14 cellular contexts compared by ENCODE assay signal in genomic region chr16:81403208-81403600, GRCh38. TPM values are rescaled to one million over a fixed set of nuclear protein-coding genes. Genes with fewer than 3 reads are reported as not detected.
A peak's percentile ranks its signal among the peaks of the same experiment; 100 is the strongest.
DNase-seq lines count a peak whose midpoint lies in the region; ATAC-seq, FAIRE-seq and TF ChIP-seq lines count a peak whose summit lies in the region.
"Had no signal": no experiment of that assay in that cellular context is flagged by ENCODE, and none has a peak within 500 bp of the region (broad histone marks: within the 10 kb centered on the region; RNA-seq: fewer than 3 reads in every experiment).

No MANE protein-coding gene starts in this region.

- H3K4me3 ChIP-seq in A673 (ENCODE audit: low read depth, low read length, poor library complexity, severe bottlenecking), result peak overlapping the region; percentile 40
- no peak overlapping the region for H3K4me3 ChIP-seq in HEK293 (ENCODE audit: low read depth, low read length)
- no peak overlapping the region for H3K4me3 ChIP-seq in GM12878
- peak overlapping the region; percentile 58 for H3K4me3 ChIP-seq in neural cell (ENCODE audit: low read length)

- SMC1A ChIA-PET in GM12878 (lab: Charles Lee; ENCODE audit: uncharacterized antibody, unreplicated experiment), result interaction anchor here (0.5 to 2.5 kb wide), 8 partner anchors 67 to 321 kb away, joined by 3 to 9 read pairs (median 4); no protein-coding TSS in a partner anchor

- ATAC-seq in GM12878 (no peak), GM21423 (IDR thresholded peaks at IDR 0.05; ENCODE audit: unreplicated experiment) (no peak)
- ATAC-seq in activated CD4-positive, CD25-positive, alpha-beta regulatory T cell treated with anti-CD3 and anti-CD28 coated beads, Interleukin-2, amount 50 U/mL, for 24 hours, result no peak

- TF ChIP-seq RAD21 in GM12878 (IDR thresholded peaks at IDR 0.05; ENCODE audit: insufficient read depth, low read depth, low read length), result no peak
- TF ChIP-seq RAD21 in neural cell (conservative IDR thresholded peaks at IDR 0.05), result no peak

- POLR2A ChIA-PET in A673 (lab: Charles Lee; ENCODE audit: low non-redundant PET), result no interaction called here
- POLR2A ChIA-PET in HEK293 (lab: Yijun Ruan, JAX), result interaction anchor here (0.6 kb wide), 1 partner anchor 402 kb away, joined by 5 read pairs; no protein-coding TSS in a partner anchor
- POLR2A ChIA-PET in GM12878 (lab: Charles Lee), result interaction anchor here (0.6 to 1.4 kb wide), 2 partner anchors 143 to 327 kb away, joined by 3 to 6 read pairs; no protein-coding TSS in a partner anchor

- peaks cover 21% of the 10 kb centered on the region for H3K27me3 Mint-ChIP-seq in activated naive CD4-positive, alpha-beta T cell treated with anti-CD3 and anti-CD28 coated beads, Interleukin-2, amount 10 ng/mL, durations not matched to agents 7 days and 5 days

- H3K4me1 Mint-ChIP-seq in activated naive CD4-positive, alpha-beta T cell treated with anti-CD3 and anti-CD28 coated beads, Interleukin-2, amount 10 ng/mL, durations not matched to agents 7 days and 5 days, result peaks cover 3% of the 10 kb centered on the region

- H3K4me3 Mint-ChIP-seq in activated naive CD4-positive, alpha-beta T cell treated with anti-CD3 and anti-CD28 coated beads, Interleukin-2, amount 10 ng/mL, durations not matched to agents 7 days and 5 days, result no peak overlapping the region

- H3K27ac ChIP-seq in A673 (ENCODE audit: low read depth, low read length, poor library complexity, severe bottlenecking), result no peak overlapping the region
- no peak overlapping the region for H3K27ac ChIP-seq in HEK293 (ENCODE audit: extremely low read depth, low read depth, low read length)
- no peak overlapping the region for H3K27ac ChIP-seq in GM12878 (ENCODE audit: control insufficient read depth, insufficient read depth)
- no peak overlapping the region for H3K27ac ChIP-seq in neural cell (ENCODE audit: low read length)
- H3K27ac ChIP-seq: ascending aorta, coronary artery, epithelial cell of prostate, ovary had no signal

- no peaks in the 10 kb centered on the region for H3K36me3 ChIP-seq in A673 (ENCODE audit: insufficient read depth, low read length, poor library complexity, severe bottlenecking)
- H3K36me3 ChIP-seq in HEK293 (ENCODE audit: control insufficient read depth in 2 of 2, insufficient read depth in 1 of 2, low read length in 2 of 2), result no peaks in the 10 kb centered on the region
- H3K36me3 ChIP-seq in GM12878 (ENCODE audit: control insufficient read depth in 2 of 2, insufficient read depth in 2 of 2, low read length in 1 of 2), result no peaks in the 10 kb centered on the region
- H3K36me3 ChIP-seq in neural cell (ENCODE audit: insufficient read depth, low read length), result no peaks in the 10 kb centered on the region
- H3K36me3 ChIP-seq: ascending aorta, ovary had no signal

- DNase-seq in A673 (ENCODE audit: low spot score) (no peak), GM12878 (ENCODE audit: low read depth, low spot score) (no peak), NCI-H524 (lab: John Stamatoyannopoulos, UW) (no peak)
- DNase-seq in activated naive CD4-positive, alpha-beta T cell treated with anti-CD3 and anti-CD28 coated beads, Interleukin-2, amount 10 ng/mL, durations not matched to agents 7 days and 5 days, result no peak
- DNase-seq: NCI-H1436 treated with DMSO at 0.1 percent for 48 hours had no signal

- H3K9ac ChIP-seq in GM12878 (ENCODE audit: control insufficient read depth, insufficient read depth, low read length), result no peak overlapping the region
- peak overlapping the region; percentile 45 for H3K9ac ChIP-seq in neural cell (ENCODE audit: low read length)

- no peak for TF ChIP-seq POLR2A in GM12878 (IDR thresholded peaks at IDR 0.05; ENCODE audit: low read depth, low read length)

- CTCF ChIA-PET in A673 (lab: Charles Lee) (interaction anchor here (0.6 to 1.4 kb wide), 3 partner anchors 143 to 321 kb away, joined by 3 to 4 read pairs (median 4); no protein-coding TSS in a partner anchor), HEK293 (lab: Yijun Ruan, JAX) (interaction anchor here (0.6 to 1.9 kb wide), 14 partner anchors 9 to 1288 kb away, joined by 3 to 10 read pairs (median 4); no protein-coding TSS in a partner anchor), GM12878 (lab: Yijun Ruan, JAX) (interaction anchor here (0.7 to 3.2 kb wide), 18 partner anchors 11 to 471 kb away, joined by 3 to 28 read pairs (median 4); no protein-coding TSS in a partner anchor)
- CTCF ChIA-PET in activated naive CD4-positive, alpha-beta T cell treated with anti-CD3 and anti-CD28 coated beads, Interleukin-2, amount 10 ng/mL, durations not matched to agents 7 days and 5 days (lab: Charles Lee), result interaction anchor here (0.7 to 3.7 kb wide), 9 partner anchors 14 to 470 kb away, joined by 3 to 30 read pairs (median 4); no protein-coding TSS in a partner anchor

- in situ Hi-C loops in GM12878 (cut with MboI), result loop anchor here (10.0 kb wide), 1 partner anchor 322 kb away; no protein-coding TSS in a partner anchor

- no peaks in the 10 kb centered on the region for H3F3A ChIP-seq in neural cell (ENCODE audit: insufficient read depth, low read length, poor library complexity, severe bottlenecking)

- BruUV-seq in A673 (replicated peaks; lab: Mats Ljungman, UMichigan) (no TSS peak), GM12878 (replicated peaks; lab: Mats Ljungman, UMichigan) (no TSS peak)

- no peaks in the 10 kb centered on the region for H3K9me2 ChIP-seq in neural cell (ENCODE audit: insufficient read depth, low read length)

- H3K4me2 ChIP-seq in GM12878 (ENCODE audit: control insufficient read depth, insufficient read depth) (peak overlapping the region; percentile 97), neural cell (ENCODE audit: low read length) (no peak overlapping the region)

- no peaks in the 10 kb centered on the region for H3K9me3 Mint-ChIP-seq in activated naive CD4-positive, alpha-beta T cell treated with anti-CD3 and anti-CD28 coated beads, Interleukin-2, amount 10 ng/mL, durations not matched to agents 7 days and 5 days

- TF ChIP-seq CTCF in A673 (conservative IDR thresholded peaks at IDR 0.05; ENCODE audit: low read depth, low read length), result no peak
- no peak for TF ChIP-seq CTCF in HEK293 (tag by site-specific recombination; IDR thresholded peaks at IDR 0.05)
- TF ChIP-seq CTCF in GM12878 (IDR thresholded peaks at IDR 0.05 in 2 of 3, conservative IDR thresholded peaks at IDR 0.05 in 1 of 3; ENCODE audit: control insufficient read depth in 2 of 3, extremely low read depth in 1 of 3, insufficient read depth in 1 of 3, low read depth in 3 of 3, low read length in 3 of 3), result no peak
- no peak for TF ChIP-seq CTCF in neural cell (IDR thresholded peaks at IDR 0.05; ENCODE audit: poor library complexity, severe bottlenecking)

- no peak for TF ChIP-seq EP300 in GM12878 (IDR thresholded peaks at IDR 0.05; ENCODE audit: borderline replicate concordance in 1 of 2, control insufficient read depth in 1 of 2, low read depth in 2 of 2, low read length in 2 of 2)
- TF ChIP-seq EP300 in neural cell (conservative IDR thresholded peaks at IDR 0.05; ENCODE audit: poor library complexity, severe bottlenecking), result no peak

- intact Hi-C loops in A673 (cut with micrococcal nuclease; ENCODE audit: unreplicated experiment), result loop anchor here (1.0 to 5.0 kb wide), 2 partner anchors 320 to 334 kb away; no protein-coding TSS in a partner anchor
- intact Hi-C loops in GM12878 (cut with micrococcal nuclease; ENCODE audit: unreplicated experiment), result loop anchor here (1.0 to 5.0 kb wide), 6 partner anchors 36 to 335 kb away; no protein-coding TSS in a partner anchor

- 19% methylated on average over 5 of the region's 5 CpGs for WGBS in GM12878 (ENCODE audit: insufficient coverage, insufficient replicate concordance, low lambda C conversion rate, missing lambda C conversion rate)

- no peak overlapping the region for H3K27ac Mint-ChIP-seq in activated naive CD4-positive, alpha-beta T cell treated with anti-CD3 and anti-CD28 coated beads, Interleukin-2, amount 10 ng/mL, durations not matched to agents 7 days and 5 days

- RAD21 ChIA-PET in GM12878 (lab: Charles Lee; ENCODE audit: unreplicated experiment), result interaction anchor here (0.7 to 2.8 kb wide), 13 partner anchors 78 to 367 kb away, joined by 3 to 16 read pairs (median 4); no protein-coding TSS in a partner anchor

- H3K4me1 ChIP-seq in A673 (ENCODE audit: insufficient read depth, low read length, poor library complexity, severe bottlenecking) (no peaks in the 10 kb centered on the region), HEK293 (ENCODE audit: control insufficient read depth, insufficient read depth, low read length) (no peaks in the 10 kb centered on the region; the same call in 1 of the 2 replicates), GM12878 (ENCODE audit: control insufficient read depth, insufficient read depth, low read length) (no peaks in the 10 kb centered on the region)

- H3K27me3 ChIP-seq in A673 (replicated peaks; ENCODE audit: insufficient read depth, low read depth, low read length, poor library complexity), result no peaks in the 10 kb centered on the region
- H3K27me3 ChIP-seq in GM12878 (replicated peaks in 1 of 2; ENCODE audit: control insufficient read depth in 2 of 2, insufficient read depth in 2 of 2, low read length in 1 of 2), result no peaks in the 10 kb centered on the region
- H3K27me3 ChIP-seq in neural cell (ENCODE audit: insufficient read depth, low read depth, low read length), result no peaks in the 10 kb centered on the region
- H3K27me3 ChIP-seq: ascending aorta, ovary had no signal

- no peaks in the 10 kb centered on the region for H3K36me3 Mint-ChIP-seq in activated naive CD4-positive, alpha-beta T cell treated with anti-CD3 and anti-CD28 coated beads, Interleukin-2, amount 10 ng/mL, durations not matched to agents 7 days and 5 days

- H3K79me2 ChIP-seq in GM12878 (ENCODE audit: control insufficient read depth, insufficient read depth, low read length) (no peaks in the 10 kb centered on the region), neural cell (replicated peaks; ENCODE audit: insufficient read depth, low read length) (no peaks in the 10 kb centered on the region)

- H3K9me3 ChIP-seq in A673 (ENCODE audit: low read depth, low read length, poor library complexity, severe bottlenecking) (no peaks in the 10 kb centered on the region), HEK293 (ENCODE audit: control insufficient read depth, insufficient read depth, low read depth, low read length) (no peaks in the 10 kb centered on the region), GM12878 (replicated peaks; ENCODE audit: control insufficient read depth, insufficient read depth, low read length) (no peaks in the 10 kb centered on the region), neural cell (ENCODE audit: low read length) (no peaks in the 10 kb centered on the region)
- H3K9me3 ChIP-seq: ovary had no signal

- H2AFZ ChIP-seq in GM12878 (ENCODE audit: control insufficient read depth, low read depth, low read length), result peak overlapping the region; percentile 72
- H2AFZ ChIP-seq in neural cell (ENCODE audit: low read depth, low read length), result no peak overlapping the region

- peak; percentile 78 for FAIRE-seq in GM12878 (lab: Jason Lieb, UNC)
- FAIRE-seq: kidney had no signal

- no peaks in the 10 kb centered on the region for H4K20me1 ChIP-seq in GM12878 (ENCODE audit: control insufficient read depth, insufficient read depth)
- H4K20me1 ChIP-seq in neural cell (ENCODE audit: insufficient read depth), result no peaks in the 10 kb centered on the region

RNA-seq across cellular contexts. Expression of gene CMIP, which starts 41.4 kb away (rescaled TPM):
- total RNA-seq in A673 (2021), result 24.7 and 25.5 TPM in 2 replicates
- 68.0 and 69.9 TPM in 2 replicates for total RNA-seq in GM12878 (2013; cell fraction: nucleolus; rRNA removed)
- total RNA-seq in GM12878 (2014; rRNA removed), result 4.6 and 5.1 TPM in 2 replicates
- total RNA-seq in GM12878 (2014; rRNA removed; fragmentation: Illumina TruSeq; extraction: Trizol), result 5.4 and 6.3 TPM in 2 replicates
- 41.7 and 43.2 TPM in 2 replicates for total RNA-seq in GM12878 (2021)
- polyA plus RNA-seq in GM12878 (2011; ENCODE audit: low read depth), result 8.0 TPM
- polyA plus RNA-seq in GM12878 (2011; rRNA removed), result 2.1 and 3.8 TPM in 2 replicates
- 7.6 and 13.2 TPM in 2 replicates for polyA plus RNA-seq in GM12878 (2011; cell fraction: cytosol; rRNA removed)
- 20.8 and 26.8 TPM in 2 replicates for polyA plus RNA-seq in GM12878 (2011; cell fraction: nucleus; rRNA removed)
- polyA plus RNA-seq in GM12878 (2012), result 18.2 and 19.7 TPM in 2 replicates
- polyA plus RNA-seq in GM12878 (2014; fragmentation: Illumina TruSeq; extraction: Trizol), result 13.6 and 16.8 TPM in 2 replicates
- polyA plus RNA-seq in GM12878 (2014; fragmentation: Nextera tagmentation; extraction: Ambion mirVana), result 1 to 10 TPM; 1.4 to 1.7 TPM
- 11.3 and 12.8 TPM in 2 replicates for polyA plus RNA-seq in GM12878 (2014; rRNA removed)
- 1 to 10 TPM; 1.2 to 1.5 TPM for polyA plus RNA-seq in GM12878 (2016; fragmentation: Nextera tagmentation; extraction: Ambion mirVana)
- 13.8 and 19.1 TPM in 2 replicates for polyA minus RNA-seq in GM12878 (2011; rRNA and poly(A)+ RNA removed)
- polyA minus RNA-seq in GM12878 (2011; cell fraction: cytosol; rRNA and poly(A)+ RNA removed), result 15.9 and 18.3 TPM in 2 replicates
- polyA minus RNA-seq in GM12878 (2011; cell fraction: nucleus; rRNA and poly(A)+ RNA removed), result 13.7 and 25.9 TPM in 2 replicates
- 15.1 and 20.0 TPM in 2 replicates for polyA plus RNA-seq in neural cell
- 56.0 and 73.2 TPM in 2 replicates for polyA minus RNA-seq in neural cell

Comparison
In these comparisons a context has a peak if more than half of its experiments do, and no peak if none do; other contexts are left out.
1. H3K4me3 ChIP-seq: peak in A673 (single experiment) and neural cell (single experiment); none in HEK293 (single experiment) and GM12878 (single experiment).